In genomic region chr13:25447396-25447795, GRCh38 we compare ENCODE assay signal across 14 cellular contexts.
DNase-seq lines count a peak whose midpoint lies in the region; TF ChIP-seq lines count a peak whose summit lies in the region.
"Had no signal": no experiment of that assay in that cellular context is flagged by ENCODE, and none has a peak within 500 bp of the region (broad histone marks: within the 10 kb centered on the region; RNA-seq: fewer than 3 reads in every experiment).

No MANE protein-coding gene starts in this region.

- peak overlapping the region; percentile 81; the same call in 1 of the 2 replicates for H3K27ac ChIP-seq in VCaP
- H3K27ac ChIP-seq: 22Rv1, BLaER1, GM23248 had no signal

- no peak for TF ChIP-seq CTCF in VCaP (conservative IDR thresholded peaks at IDR 0.05)

- DNase-seq in NCI-H82 (lab: John Stamatoyannopoulos, UW) = peak; percentile 47
- no peak for DNase-seq in NCI-H82 treated with DMSO at 0.1 percent for 48 hours (lab: John Stamatoyannopoulos, UW; ENCODE audit: unreplicated experiment)
- peak; percentile 14 for DNase-seq in NCI-H524 treated with DMSO at 0.1 percent for 48 hours (lab: John Stamatoyannopoulos, UW)
- DNase-seq in SIG-M5 (lab: John Stamatoyannopoulos, UW) = no peak
- DNase-seq in stimulated activated CD4-positive, alpha-beta T cell treated with anti-CD3 and anti-CD28 coated beads, Interleukin-2, amount 100 ng/mL, for 24 hours = no peak
- DNase-seq in central memory CD4-positive, alpha-beta T cell = no peak
- DNase-seq: AML-193; Caco-2; CD8-positive, alpha-beta memory T cell; DMS53; GM23248 had no signal

Comparison
In these comparisons a context has a peak if more than half of its experiments do, and no peak if none do; other contexts are left out.
1. DNase-seq: peak in NCI-H82 (single experiment) and NCI-H524 treated with DMSO at 0.1 percent for 48 hours (single experiment); none in NCI-H82 treated with DMSO at 0.1 percent for 48 hours (single experiment), SIG-M5 (single experiment), stimulated activated CD4-positive, alpha-beta T cell treated with anti-CD3 and anti-CD28 coated beads, Interleukin-2, amount 100 ng/mL, for 24 hours (0 of 2) and central memory CD4-positive, alpha-beta T cell (single experiment).